ENCODE assay signal across 8 cellular contexts in the genomic region with DNA sequence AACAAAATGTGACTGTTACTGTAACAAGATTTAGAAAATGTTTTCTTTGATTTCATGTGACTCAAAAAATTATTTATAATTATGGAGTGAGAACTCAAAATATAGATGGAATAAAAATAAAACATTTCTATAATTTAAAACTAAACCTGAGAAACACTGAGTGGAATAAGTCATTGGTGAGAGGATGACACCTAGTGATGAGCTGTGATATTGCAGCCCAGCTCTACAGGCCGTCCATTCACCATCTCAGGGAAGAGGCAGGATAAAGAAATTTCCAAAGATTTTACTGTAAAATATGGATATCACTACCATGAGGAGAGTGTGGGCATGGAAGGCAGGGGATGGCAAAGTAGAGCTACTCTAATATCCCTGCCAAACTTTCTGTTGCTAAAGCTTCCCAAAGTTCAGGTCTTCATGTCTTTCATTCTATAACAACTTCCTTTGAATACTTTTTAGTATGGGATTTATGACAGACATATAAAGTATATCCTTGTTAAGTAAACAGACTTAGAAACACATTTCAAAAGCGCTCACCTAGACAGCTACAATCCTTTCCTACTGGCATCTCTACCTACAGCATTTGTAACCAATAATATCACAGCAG.
DNase-seq lines count a peak whose midpoint lies in the region; ATAC-seq and TF ChIP-seq lines count a peak whose summit lies in the region.

No MANE protein-coding gene starts in this region.

- no peak overlapping the region for H3K4me3 Mint-ChIP-seq in activated T-cell treated with anti-CD3 and anti-CD28 coated beads, Interleukin-2, amount 50 U/mL, for 72 hours
- no peak overlapping the region for H3K4me3 Mint-ChIP-seq in activated CD8-positive, alpha-beta memory T cell treated with anti-CD3 and anti-CD28 coated beads, Interleukin-2, amount 10 ng/mL, durations not matched to agents 7 days and 5 days

- WGBS in testis, 2 donors, result 94 to 96% methylated on average over 2 of the region's 2 CpGs

- peaks cover 6% of the 10 kb centered on the region for H3K4me1 Mint-ChIP-seq in activated T-cell treated with anti-CD3 and anti-CD28 coated beads, Interleukin-2, amount 50 U/mL, for 72 hours (ENCODE audit: low read depth)
- H3K4me1 Mint-ChIP-seq in activated CD8-positive, alpha-beta memory T cell treated with anti-CD3 and anti-CD28 coated beads, Interleukin-2, amount 10 ng/mL, durations not matched to agents 7 days and 5 days, result peaks cover 11% of the 10 kb centered on the region

- H3K36me3 ChIP-seq in Peyer's patch, result no peaks in the 10 kb centered on the region
- no peaks in the 10 kb centered on the region for H3K36me3 ChIP-seq in testis (ENCODE audit: low read depth, missing control alignments)

- CTCF ChIA-PET in activated CD8-positive, alpha-beta memory T cell treated with anti-CD3 and anti-CD28 coated beads, Interleukin-2, amount 10 ng/mL, durations not matched to agents 7 days and 5 days (lab: Charles Lee), result interaction anchor here (1.2 kb wide), 1 partner anchor 406 kb away, joined by 5 read pairs; no protein-coding TSS in a partner anchor

- no peaks in the 10 kb centered on the region for H3K27me3 Mint-ChIP-seq in activated T-cell treated with anti-CD3 and anti-CD28 coated beads, Interleukin-2, amount 50 U/mL, for 72 hours (ENCODE audit: low read depth)
- H3K27me3 Mint-ChIP-seq in activated CD8-positive, alpha-beta memory T cell treated with anti-CD3 and anti-CD28 coated beads, Interleukin-2, amount 10 ng/mL, durations not matched to agents 7 days and 5 days, result no peaks in the 10 kb centered on the region

- ATAC-seq in activated T-cell treated with anti-CD3 and anti-CD28 coated beads, Interleukin-2, amount 50 U/mL, for 72 hours (replicated peaks in 1 of 2), result no peak
- no peak for ATAC-seq in GM18517 (IDR thresholded peaks at IDR 0.05; ENCODE audit: unreplicated experiment)
- ATAC-seq in activated CD8-positive, alpha-beta memory T cell treated with anti-CD3 and anti-CD28 coated beads, Interleukin-2, amount 10 ng/mL, durations not matched to agents 7 days and 5 days, result no peak

- peak; percentile 26 to 67 (median 54) for TF ChIP-seq CTCF in Peyer's patch (IDR thresholded peaks at IDR 0.05)
- peak; percentile 58 for TF ChIP-seq CTCF in fibroblast of the aortic adventitia (IDR thresholded peaks at IDR 0.05; ENCODE audit: insufficient read depth, low read length)
- TF ChIP-seq CTCF in testis (IDR thresholded peaks at IDR 0.05), result peak; percentile 62 to 69 (median 69)

- no peak overlapping the region for H3K27ac Mint-ChIP-seq in activated T-cell treated with anti-CD3 and anti-CD28 coated beads, Interleukin-2, amount 50 U/mL, for 72 hours
- H3K27ac Mint-ChIP-seq in activated CD8-positive, alpha-beta memory T cell treated with anti-CD3 and anti-CD28 coated beads, Interleukin-2, amount 10 ng/mL, durations not matched to agents 7 days and 5 days, result no peak overlapping the region

- H3K9me3 ChIP-seq in Peyer's patch (peaks cover 0 to 12% (median 0%) of the 10 kb centered on the region in 4 donors), testis (no peaks in the 10 kb centered on the region)

- no peak overlapping the region for H3K4me3 ChIP-seq in Peyer's patch
- no peak overlapping the region for H3K4me3 ChIP-seq in fibroblast of the aortic adventitia (ENCODE audit: low read depth, low read length)
- H3K4me3 ChIP-seq in testis, result no peak overlapping the region

- peak; percentile 3 to 6 for DNase-seq in activated T-cell treated with anti-CD3 and anti-CD28 coated beads, Interleukin-2, amount 50 U/mL, for 72 hours
- no peak for DNase-seq in activated T-cell treated with anti-CD3 and anti-CD28 coated beads, Interleukin-2, amount 50 U/mL, for 1 hour
- DNase-seq in Peyer's patch (peak in 2 of 3 donors; percentile 23 to 58), fibroblast of the aortic adventitia (ENCODE audit: low read depth) (peak; percentile 38), testis (peak; percentile 51), inferior parietal cortex (ENCODE audit: extremely low spot score) (no peak)
- no peak for DNase-seq in activated CD8-positive, alpha-beta memory T cell treated with anti-CD3 and anti-CD28 coated beads, Interleukin-2, amount 10 ng/mL, durations not matched to agents 7 days and 5 days

- peaks cover 18 to 24% of the 10 kb centered on the region in 2 donors for H3K36me3 Mint-ChIP-seq in activated T-cell treated with anti-CD3 and anti-CD28 coated beads, Interleukin-2, amount 50 U/mL, for 72 hours (ENCODE audit: insufficient read depth in 2 of 2)
- H3K36me3 Mint-ChIP-seq in activated CD8-positive, alpha-beta memory T cell treated with anti-CD3 and anti-CD28 coated beads, Interleukin-2, amount 10 ng/mL, durations not matched to agents 7 days and 5 days, result peaks cover 13% of the 10 kb centered on the region

- H3K4me1 ChIP-seq in Peyer's patch (peaks cover 0 to 5% (median 0%) of the 10 kb centered on the region in 4 donors), testis (no peaks in the 10 kb centered on the region)

- H3K27ac ChIP-seq in Peyer's patch, result no peak overlapping the region
- no peak overlapping the region for H3K27ac ChIP-seq in testis

- no peaks in the 10 kb centered on the region for H3K27me3 ChIP-seq in Peyer's patch
- no peaks in the 10 kb centered on the region for H3K27me3 ChIP-seq in testis

- intact Hi-C loops in testis (cut with DNase I; ENCODE audit: low total_unique reads), result no loop called here

- TF ChIP-seq POLR2A in Peyer's patch (IDR thresholded peaks at IDR 0.05) (no peak), testis (IDR thresholded peaks at IDR 0.05) (no peak)

- peaks cover 13 to 15% of the 10 kb centered on the region in 2 donors for H3K9me3 Mint-ChIP-seq in activated T-cell treated with anti-CD3 and anti-CD28 coated beads, Interleukin-2, amount 50 U/mL, for 72 hours
- H3K9me3 Mint-ChIP-seq in activated CD8-positive, alpha-beta memory T cell treated with anti-CD3 and anti-CD28 coated beads, Interleukin-2, amount 10 ng/mL, durations not matched to agents 7 days and 5 days (ENCODE audit: low read depth), result peaks cover 6% of the 10 kb centered on the region

Comparison
In these comparisons a context has a peak if more than half of its experiments do, and no peak if none do; other contexts are left out.
1. DNase-seq: peak in activated T-cell treated with anti-CD3 and anti-CD28 coated beads, Interleukin-2, amount 50 U/mL, for 72 hours (2 of 2), Peyer's patch (2 of 3), fibroblast of the aortic adventitia (single experiment) and testis (single experiment); none in activated T-cell treated with anti-CD3 and anti-CD28 coated beads, Interleukin-2, amount 50 U/mL, for 1 hour (single experiment), inferior parietal cortex (single experiment) and activated CD8-positive, alpha-beta memory T cell treated with anti-CD3 and anti-CD28 coated beads, Interleukin-2, amount 10 ng/mL, durations not matched to agents 7 days and 5 days (single experiment).
2. Peak in every context shown above with its lines, with median percentiles within 50 percentile points of each other: CTCF ChIP-seq.